Comparison of ENCODE assay signal across 12 cellular contexts in genomic region chr3:152315623-152316022, GRCh38. TPM values are rescaled to one million over a fixed set of nuclear protein-coding genes. Genes with fewer than 3 reads are reported as not detected.
DNase-seq lines count a peak whose midpoint lies in the region; ATAC-seq, FAIRE-seq and TF ChIP-seq lines count a peak whose summit lies in the region.
"Had no signal": no experiment of that assay in that cellular context is flagged by ENCODE, and none has a peak within 500 bp of the region (broad histone marks: within the 10 kb centered on the region; RNA-seq: fewer than 3 reads in every experiment).

No MANE protein-coding gene starts in this region.

- H3K36me3 ChIP-seq in gastroesophageal sphincter (no peaks in the 10 kb centered on the region), pancreas (no peaks in the 10 kb centered on the region)
- H3K36me3 ChIP-seq: cardiac muscle cell had no signal

- no peaks in the 10 kb centered on the region for H3K27me3 Mint-ChIP-seq in Calu3 (ENCODE audit: unreplicated experiment)
- H3K27me3 Mint-ChIP-seq in activated CD8-positive, alpha-beta T cell treated with anti-CD3 and anti-CD28 coated beads for 36 hours: no peaks in the 10 kb centered on the region

- intact Hi-C loops in Calu3 (cut with micrococcal nuclease; ENCODE audit: unreplicated experiment): no loop called here
- intact Hi-C loops in activated CD8-positive, alpha-beta T cell treated with anti-CD3 and anti-CD28 coated beads for 36 hours (cut with micrococcal nuclease): no loop called here
- intact Hi-C loops in pancreas (cut with DNase I): no loop called here

- H3K9me3 ChIP-seq in gastroesophageal sphincter: no peaks in the 10 kb centered on the region
- H3K9me3 ChIP-seq in pancreas: no peaks in the 10 kb centered on the region

- H3K4me1 ChIP-seq in gastroesophageal sphincter (peaks cover 22 to 91% (median 28%) of the 10 kb centered on the region in 3 donors), pancreas (peaks cover 3 to 42% (median 38%) of the 10 kb centered on the region in 3 donors)

- WGBS in gastroesophageal sphincter (ENCODE audit: low coverage in 1 of 2), 2 donors: 47 to 49% methylated on average over 6 of the region's 6 CpGs
- 62 to 71% methylated on average over 6 of the region's 6 CpGs for WGBS in pancreas, 2 donors

- TF ChIP-seq EP300 in gastroesophageal sphincter (IDR thresholded peaks at IDR 0.05): no peak

- ATAC-seq in activated CD8-positive, alpha-beta T cell treated with anti-CD3 and anti-CD28 coated beads for 36 hours: no peak
- ATAC-seq in gastroesophageal sphincter (peak; percentile 31), pancreas (peak in 3 of 4 donors; percentile 41 to 56 (median 54)), SK-N-SH treated with all-trans-retinoic acid at 6 μM for 48 hours (no peak)

- FAIRE-seq in pancreas (lab: Jason Lieb, UNC) (no peak), RCC 7860 (lab: Jason Lieb, UNC) (no peak)

- CTCF ChIA-PET in Calu3 (lab: Charles Lee): interaction anchor here (0.6 to 3.7 kb wide), 4 partner anchors 8 to 1373 kb away, joined by 3 to 13 read pairs (median 3); no protein-coding TSS in a partner anchor
- CTCF ChIA-PET in activated CD8-positive, alpha-beta T cell treated with anti-CD3 and anti-CD28 coated beads for 36 hours (lab: Charles Lee): interaction anchor here (0.9 to 2.2 kb wide), 4 partner anchors 16 to 129 kb away, joined by 3 to 5 read pairs (median 4); no protein-coding TSS in a partner anchor

- no peak for DNase-seq in Calu3
- DNase-seq in activated CD8-positive, alpha-beta T cell treated with anti-CD3 and anti-CD28 coated beads for 36 hours: no peak
- DNase-seq in pancreas: no peak
- no peak for DNase-seq in DMS53 treated with DMSO at 0.1 percent for 48 hours (lab: John Stamatoyannopoulos, UW; ENCODE audit: unreplicated experiment)
- DNase-seq in RCC 7860 (ENCODE audit: low spot score): no peak
- DNase-seq in cerebellum (ENCODE audit: low spot score): no peak
- DNase-seq: Kasumi-1, NCI-H2081 treated with DMSO at 0.1 percent for 48 hours, posterior cingulate gyrus had no signal

- peaks cover 41% of the 10 kb centered on the region for H3K4me1 Mint-ChIP-seq in Calu3 (ENCODE audit: low read depth, unreplicated experiment)
- peaks cover 75% of the 10 kb centered on the region for H3K4me1 Mint-ChIP-seq in activated CD8-positive, alpha-beta T cell treated with anti-CD3 and anti-CD28 coated beads for 36 hours (ENCODE audit: low read depth)

- H3K9me3 Mint-ChIP-seq in Calu3 (ENCODE audit: low read depth, unreplicated experiment): no peaks in the 10 kb centered on the region
- H3K9me3 Mint-ChIP-seq in activated CD8-positive, alpha-beta T cell treated with anti-CD3 and anti-CD28 coated beads for 36 hours: peaks cover under 1% of the 10 kb centered on the region

- TF ChIP-seq POLR2A in gastroesophageal sphincter (IDR thresholded peaks at IDR 0.05): no peak

- TF ChIP-seq CTCF in Calu3 (IDR thresholded peaks at IDR 0.05; ENCODE audit: unreplicated experiment) (no peak), gastroesophageal sphincter (IDR thresholded peaks at IDR 0.05) (no peak), pancreas (IDR thresholded peaks at IDR 0.05) (no peak)
- no peak for TF ChIP-seq CTCF in activated CD8-positive, alpha-beta T cell treated with anti-CD3 and anti-CD28 coated beads for 36 hours (IDR thresholded peaks at IDR 0.05)

- H3K4me3 ChIP-seq in gastroesophageal sphincter: no peak overlapping the region
- no peak overlapping the region for H3K4me3 ChIP-seq in pancreas
- H3K4me3 ChIP-seq: cardiac muscle cell had no signal

- POLR2A ChIA-PET in activated CD8-positive, alpha-beta T cell treated with anti-CD3 and anti-CD28 coated beads for 36 hours (lab: Charles Lee): interaction anchor here (0.7 kb wide), 1 partner anchor 124 kb away, joined by 3 read pairs; no protein-coding TSS in a partner anchor

- H3K36me3 Mint-ChIP-seq in Calu3 (ENCODE audit: insufficient read depth, unreplicated experiment): peaks cover 9% of the 10 kb centered on the region
- H3K36me3 Mint-ChIP-seq in activated CD8-positive, alpha-beta T cell treated with anti-CD3 and anti-CD28 coated beads for 36 hours (ENCODE audit: low read depth): peaks cover 53% of the 10 kb centered on the region

- BruUV-seq in Calu3 (replicated peaks; lab: Mats Ljungman, UMichigan): no TSS peak

- peak overlapping the region; percentile 4 for H3K27ac Mint-ChIP-seq in Calu3 (ENCODE audit: unreplicated experiment)
- H3K27ac Mint-ChIP-seq in activated CD8-positive, alpha-beta T cell treated with anti-CD3 and anti-CD28 coated beads for 36 hours: peak overlapping the region; percentile 72

- H3K27me3 ChIP-seq in gastroesophageal sphincter (no peaks in the 10 kb centered on the region), pancreas (no peaks in the 10 kb centered on the region)
- H3K27me3 ChIP-seq: cardiac muscle cell had no signal

- peak overlapping the region; percentile 10 to 70 (median 62) for H3K27ac ChIP-seq in gastroesophageal sphincter
- H3K27ac ChIP-seq in pancreas: peak overlapping the region in 2 of 4 donors; percentile 17 to 48
- H3K27ac ChIP-seq: cardiac muscle cell had no signal

- no peak overlapping the region for H3K4me3 Mint-ChIP-seq in Calu3 (ENCODE audit: low read depth, unreplicated experiment)
- no peak overlapping the region for H3K4me3 Mint-ChIP-seq in activated CD8-positive, alpha-beta T cell treated with anti-CD3 and anti-CD28 coated beads for 36 hours

TF ChIP-seq in SK-N-SH treated with all-trans-retinoic acid at 6 μM for 48 hours, 23 proteins besides CTCF, POLR2A, EP300 and RAD21:
- TF ChIP-seq CSRNP3 (CRISPR knock-in tag; IDR thresholded peaks at IDR 0.05) (no peak), GLIS3 (CRISPR knock-in tag; IDR thresholded peaks at IDR 0.05) (no peak), BACH2 (CRISPR knock-in tag; IDR thresholded peaks at IDR 0.05; ENCODE audit: borderline replicate concordance) (no peak), TOX (CRISPR knock-in tag; IDR thresholded peaks at IDR 0.05; ENCODE audit: borderline replicate concordance) (no peak), ZFP30 (CRISPR knock-in tag; IDR thresholded peaks at IDR 0.05) (no peak), ZNF8 (CRISPR knock-in tag; IDR thresholded peaks at IDR 0.05) (no peak), CSDC2 (CRISPR knock-in tag; IDR thresholded peaks at IDR 0.05) (no peak), SNAI2 (CRISPR knock-in tag; IDR thresholded peaks at IDR 0.05) (no peak), ESRRG (CRISPR knock-in tag; IDR thresholded peaks at IDR 0.05) (no peak), ARNTL (CRISPR knock-in tag; IDR thresholded peaks at IDR 0.05; ENCODE audit: borderline replicate concordance, low read depth) (no peak)
- TF ChIP-seq, protein P1, sequence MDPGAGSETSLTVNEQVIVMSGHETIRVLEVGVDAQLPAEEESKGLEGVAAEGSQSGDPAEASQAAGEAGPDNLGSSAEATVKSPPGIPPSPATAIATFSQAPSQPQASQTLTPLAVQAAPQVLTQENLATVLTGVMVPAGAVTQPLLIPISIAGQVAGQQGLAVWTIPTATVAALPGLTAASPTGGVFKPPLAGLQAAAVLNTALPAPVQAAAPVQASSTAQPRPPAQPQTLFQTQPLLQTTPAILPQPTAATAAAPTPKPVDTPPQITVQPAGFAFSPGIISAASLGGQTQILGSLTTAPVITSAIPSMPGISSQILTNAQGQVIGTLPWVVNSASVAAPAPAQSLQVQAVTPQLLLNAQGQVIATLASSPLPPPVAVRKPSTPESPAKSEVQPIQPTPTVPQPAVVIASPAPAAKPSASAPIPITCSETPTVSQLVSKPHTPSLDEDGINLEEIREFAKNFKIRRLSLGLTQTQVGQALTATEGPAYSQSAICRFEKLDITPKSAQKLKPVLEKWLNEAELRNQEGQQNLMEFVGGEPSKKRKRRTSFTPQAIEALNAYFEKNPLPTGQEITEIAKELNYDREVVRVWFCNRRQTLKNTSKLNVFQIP (CRISPR knock-in tag; IDR thresholded peaks at IDR 0.05; ENCODE audit: borderline replicate concordance, low read depth): no peak

RNA-seq across cellular contexts. Expression of gene MBNL1, which starts 46.9 kb away (rescaled TPM):
- total RNA-seq in Calu3 (2022) (164 and 183 TPM in 2 replicates), gastroesophageal sphincter (100 to 1,000 TPM; 623 to 745 (median 684) TPM), pancreas (10 to 100 TPM; 30.5 to 73.2 (median 49.2) TPM), cerebellum (69.0 TPM)
- total RNA-seq in activated CD8-positive, alpha-beta T cell treated with anti-CD3 and anti-CD28 coated beads for 36 hours: 100 to 1,000 TPM; 341 to 360 TPM
- polyA plus RNA-seq in pancreas: 10 to 100 TPM; 15.2 to 22.2 TPM

Comparison
In these comparisons a context has a peak if more than half of its experiments do, and no peak if none do; other contexts are left out.
1. ATAC-seq: peak in gastroesophageal sphincter (single experiment) and pancreas (3 of 4); none in activated CD8-positive, alpha-beta T cell treated with anti-CD3 and anti-CD28 coated beads for 36 hours (single experiment) and SK-N-SH treated with all-trans-retinoic acid at 6 μM for 48 hours (single experiment).